In the genomic region with DNA sequence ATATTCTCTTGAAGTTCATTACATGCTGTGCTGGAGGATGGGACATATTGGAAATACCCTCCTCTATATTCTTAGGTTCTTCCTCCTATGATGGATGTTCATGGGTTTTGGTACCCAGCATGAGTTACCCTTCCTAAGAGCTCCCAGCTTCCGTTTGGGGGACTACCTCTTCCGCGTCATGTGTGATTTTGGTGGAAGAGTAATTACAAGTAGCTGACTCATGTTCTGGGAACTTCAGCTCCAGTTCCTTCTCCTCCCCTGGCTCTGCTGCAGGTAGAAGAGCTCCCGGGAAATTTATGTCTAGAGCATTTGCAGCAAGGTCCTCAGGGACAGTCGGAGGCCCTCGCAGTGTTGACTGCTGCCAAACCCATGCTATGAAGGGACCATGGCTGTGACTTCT, we compare ENCODE assay signal across 34 cellular contexts. TPM values are rescaled to one million over a fixed set of nuclear protein-coding genes. Genes with fewer than 3 reads are reported as not detected.
DNase-seq lines count a peak whose midpoint lies in the region; ATAC-seq, FAIRE-seq and TF ChIP-seq lines count a peak whose summit lies in the region.
"Had no signal": no experiment of that assay in that cellular context is flagged by ENCODE, and none has a peak within 500 bp of the region (broad histone marks: within the 10 kb centered on the region; RNA-seq: fewer than 3 reads in every experiment).

No MANE protein-coding gene starts in this region.

- DNase-seq in MCF 10A (ENCODE audit: unreplicated experiment), result peak; percentile 52
- DNase-seq in mammary epithelial cell, result no peak
- DNase-seq in astrocyte (ENCODE audit: low read depth), result peak; percentile 65
- peak; percentile 75 for DNase-seq in kidney tubule cell (ENCODE audit: low spot score)
- DNase-seq in aorta, result no peak
- DNase-seq in NCI-H345 (lab: John Stamatoyannopoulos, UW), result no peak
- no peak for DNase-seq in osteoblast (ENCODE audit: insufficient read length, low spot score, missing footprints)
- DNase-seq in endodermal cell, result no peak
- DNase-seq: activated CD4-positive, alpha-beta T cell treated with anti-CD3 and anti-CD28 coated beads, Interleukin-2, amount 10 ng/mL, durations not matched to agents 7 days and 5 days; activated gamma-delta T cell; activated naive CD8-positive, alpha-beta T cell treated with anti-CD3 and anti-CD28 coated beads for 36 hours; activated T-cell treated with anti-CD3 and anti-CD28 coated beads, Interleukin-2, amount 50 U/mL, for 24 hours; Caco-2; DMS79; esophagus squamous epithelium; foreskin melanocyte; KG1; lower lobe of right lung; NCI-H1417; NCI-H2029 treated with DMSO at 0.1 percent for 48 hours; ovary; retina; stimulated activated naive CD4-positive, alpha-beta T cell; SW 1271 had no signal

- H3K4me1 ChIP-seq in mammary epithelial cell (ENCODE audit: insufficient read depth, low read length), result peaks cover 39% of the 10 kb centered on the region
- H3K4me1 ChIP-seq in astrocyte (ENCODE audit: insufficient read depth, low read length), result peaks cover 25% of the 10 kb centered on the region
- peaks cover 5 to 16% of the 10 kb centered on the region in 2 donors for H3K4me1 ChIP-seq in aorta (ENCODE audit: control insufficient read depth in 1 of 2, insufficient read depth in 2 of 2, low read length in 2 of 2)
- H3K4me1 ChIP-seq in osteoblast (ENCODE audit: insufficient read depth, low read length), result peaks cover 28% of the 10 kb centered on the region
- peaks cover 8% of the 10 kb centered on the region for H3K4me1 ChIP-seq in endodermal cell (ENCODE audit: control insufficient read depth, insufficient read depth, low read length)

- peaks cover 38% of the 10 kb centered on the region for H3K4me1 Mint-ChIP-seq in MCF 10A (ENCODE audit: insufficient read depth, unreplicated experiment)
- peaks cover 43% of the 10 kb centered on the region for H3K4me1 Mint-ChIP-seq in astrocyte (ENCODE audit: low read depth, unreplicated experiment)
- peaks cover 12% of the 10 kb centered on the region for H3K4me1 Mint-ChIP-seq in endodermal cell
- H3K4me1 Mint-ChIP-seq: activated CD4-positive, alpha-beta T cell treated with anti-CD3 and anti-CD28 coated beads, Interleukin-2, amount 10 ng/mL, durations not matched to agents 7 days and 5 days; activated naive CD8-positive, alpha-beta T cell treated with anti-CD3 and anti-CD28 coated beads for 36 hours; CD14-positive monocyte; central memory CD8-positive, alpha-beta T cell had no signal

- no TSS peak for BruUV-seq in MCF 10A (replicated peaks; lab: Mats Ljungman, UMichigan)
- BruUV-seq in mammary epithelial cell (replicated peaks; lab: Mats Ljungman, UMichigan), result no TSS peak

- H3K27me3 Mint-ChIP-seq in MCF 10A (ENCODE audit: insufficient read depth, unreplicated experiment) (no peaks in the 10 kb centered on the region), astrocyte (ENCODE audit: low read depth, unreplicated experiment) (no peaks in the 10 kb centered on the region), endodermal cell (ENCODE audit: insufficient read depth) (no peaks in the 10 kb centered on the region)
- H3K27me3 Mint-ChIP-seq: dendritic cell treated with granulocyte-macrophage colony-stimulating factor and Interleukin-4, amounts not matched to agents 40 ng/mL and 50 ng/mL, for 4 days had no signal

- no peak for ATAC-seq in aorta (ENCODE audit: low FRiP score)
- ATAC-seq: lower lobe of right lung, Panc1 had no signal

- TF ChIP-seq CTCF in MCF 10A (IDR thresholded peaks at IDR 0.05; ENCODE audit: unreplicated experiment) (no peak), mammary epithelial cell (conservative IDR thresholded peaks at IDR 0.05 in 1 of 2, IDR thresholded peaks at IDR 0.05 in 1 of 2; ENCODE audit: extremely low read depth in 1 of 2, insufficient read depth in 1 of 2, low read depth in 1 of 2, low read length in 2 of 2) (no peak), astrocyte (IDR thresholded peaks at IDR 0.05; ENCODE audit: insufficient read depth, low read depth, low read length) (no peak), osteoblast (IDR thresholded peaks at IDR 0.05; ENCODE audit: extremely low read depth, low read depth, low read length) (no peak), endodermal cell (conservative IDR thresholded peaks at IDR 0.05) (no peak)

- H3K9me3 Mint-ChIP-seq in MCF 10A (ENCODE audit: unreplicated experiment) (no peaks in the 10 kb centered on the region), astrocyte (ENCODE audit: unreplicated experiment) (no peaks in the 10 kb centered on the region), endodermal cell (no peaks in the 10 kb centered on the region)
- H3K9me3 Mint-ChIP-seq: activated CD4-positive, alpha-beta T cell treated with anti-CD3 and anti-CD28 coated beads, Interleukin-2, amount 10 ng/mL, durations not matched to agents 7 days and 5 days; activated naive CD8-positive, alpha-beta T cell treated with anti-CD3 and anti-CD28 coated beads for 36 hours; activated T-cell treated with anti-CD3 and anti-CD28 coated beads, Interleukin-2, amount 50 U/mL, for 24 hours; central memory CD8-positive, alpha-beta T cell; dendritic cell treated with granulocyte-macrophage colony-stimulating factor and Interleukin-4, amounts not matched to agents 40 ng/mL and 50 ng/mL, for 4 days; nephron had no signal

- no peak overlapping the region for H3K27ac ChIP-seq in mammary epithelial cell (ENCODE audit: insufficient read depth, low read depth, low read length)
- H3K27ac ChIP-seq in astrocyte (ENCODE audit: low read depth, low read length), result no peak overlapping the region
- H3K27ac ChIP-seq in aorta (ENCODE audit: low read depth in 1 of 2, low read length in 2 of 2), result peak overlapping the region; percentile 3 to 52
- H3K27ac ChIP-seq in osteoblast (ENCODE audit: low read depth, low read length), result no peak overlapping the region
- no peak overlapping the region for H3K27ac ChIP-seq in endodermal cell (ENCODE audit: low read depth, low read length)
- H3K27ac ChIP-seq: 22Rv1, lower lobe of right lung, ovary, skin epidermis, suprapubic skin had no signal

- CTCF ChIA-PET in MCF 10A (lab: Yijun Ruan, JAX) (interaction anchor here (0.6 to 9.8 kb wide), 8 partner anchors 11 to 520 kb away, joined by 3 to 169 read pairs (median 4); no protein-coding TSS in a partner anchor), mammary epithelial cell (lab: Charles Lee; ENCODE audit: low non-redundant PET) (interaction anchor here (0.6 kb wide), 1 partner anchor 26 kb away, joined by 11 read pairs; no protein-coding TSS in a partner anchor)

- FAIRE-seq in astrocyte (lab: Jason Lieb, UNC), result no peak
- FAIRE-seq: H1, urothelium cell line had no signal

- no peaks in the 10 kb centered on the region for H3K9me3 ChIP-seq in mammary epithelial cell (replicated peaks; ENCODE audit: insufficient read depth, low read length)
- no peaks in the 10 kb centered on the region for H3K9me3 ChIP-seq in astrocyte (ENCODE audit: insufficient read depth, low read depth, low read length)
- H3K9me3 ChIP-seq in aorta (ENCODE audit: control insufficient read depth, low read length), result no peaks in the 10 kb centered on the region
- H3K9me3 ChIP-seq in osteoblast (ENCODE audit: low read depth, low read length), result no peaks in the 10 kb centered on the region
- H3K9me3 ChIP-seq in endodermal cell (ENCODE audit: control insufficient read depth, low read length), result no peaks in the 10 kb centered on the region
- H3K9me3 ChIP-seq: Caco-2, esophagus squamous epithelium, lower lobe of right lung, ovary, suprapubic skin had no signal

- H3K4me3 ChIP-seq in mammary epithelial cell (replicated peaks in 1 of 3; ENCODE audit: insufficient read depth in 1 of 3, low read depth in 2 of 3, low read length in 3 of 3) (no peak overlapping the region), astrocyte (ENCODE audit: insufficient read depth, low read depth, low read length) (no peak overlapping the region), aorta (ENCODE audit: low read length in 2 of 2) (no peak overlapping the region), osteoblast (ENCODE audit: insufficient read depth, low read length) (no peak overlapping the region), endodermal cell (ENCODE audit: low read length) (no peak overlapping the region)
- H3K4me3 ChIP-seq: esophagus squamous epithelium, lower lobe of right lung, ovary, skin epidermis, suprapubic skin had no signal

- intact Hi-C loops in MCF 10A (cut with micrococcal nuclease), result no loop called here
- intact Hi-C loops in mammary epithelial cell (cut with micrococcal nuclease), result loop anchor here (10.0 kb wide), 1 partner anchor 615 kb away; the partner anchor contains the start of genes IFT80 and SMC4
- intact Hi-C loops in aorta (cut with DNase I), result loop anchor here in 1 of 2 donors (2.0 kb wide), 1 partner anchor 15 kb away; no protein-coding TSS in a partner anchor

- H3K79me2 ChIP-seq in mammary epithelial cell (ENCODE audit: insufficient read depth, low read length) (peaks cover 86% of the 10 kb centered on the region), astrocyte (ENCODE audit: insufficient read depth, low read length) (peaks cover 99% of the 10 kb centered on the region), osteoblast (ENCODE audit: insufficient read depth, low read length) (peaks cover 99% of the 10 kb centered on the region)

- H3K27me3 ChIP-seq in mammary epithelial cell (ENCODE audit: insufficient read depth, low read length) (no peaks in the 10 kb centered on the region), astrocyte (ENCODE audit: insufficient read depth, low read length) (no peaks in the 10 kb centered on the region), aorta (ENCODE audit: control insufficient read depth in 1 of 2, insufficient read depth in 2 of 2, low read length in 1 of 2) (no peaks in the 10 kb centered on the region), osteoblast (ENCODE audit: insufficient read depth, low read length) (no peaks in the 10 kb centered on the region), endodermal cell (ENCODE audit: control insufficient read depth, insufficient read depth, low read length, poor library complexity, severe bottlenecking) (no peaks in the 10 kb centered on the region)
- H3K27me3 ChIP-seq: esophagus squamous epithelium, ovary, suprapubic skin had no signal

- WGBS in mammary epithelial cell (ENCODE audit: low coverage, missing lambda C conversion rate), result 84% methylated on average over 6 of the region's 6 CpGs
- 66 to 67% methylated on average over 6 of the region's 6 CpGs for WGBS in aorta, 2 donors
- 87 to 94% methylated on average over 5 to 6 of the region's 6 CpGs for WGBS in endodermal cell (ENCODE audit: insufficient coverage in 1 of 2, insufficient read length in 1 of 2), 2 experiments

- H3K4me2 ChIP-seq in mammary epithelial cell (ENCODE audit: insufficient read depth, low read depth, low read length) (no peak overlapping the region), astrocyte (ENCODE audit: low read length) (no peak overlapping the region), osteoblast (ENCODE audit: insufficient read depth, low read length) (no peak overlapping the region)

- POLR2A ChIA-PET in MCF 10A (lab: Yijun Ruan, JAX), result interaction anchor here (0.7 to 10.0 kb wide), 4 partner anchors 15 to 35 kb away, joined by 3 to 212 read pairs (median 6); no protein-coding TSS in a partner anchor

- H3K27ac Mint-ChIP-seq in MCF 10A (ENCODE audit: low read depth, unreplicated experiment) (peak overlapping the region; percentile 86), astrocyte (ENCODE audit: unreplicated experiment) (peak overlapping the region; percentile 14), endodermal cell (no peak overlapping the region)
- H3K27ac Mint-ChIP-seq: activated CD4-positive, alpha-beta T cell treated with anti-CD3 and anti-CD28 coated beads, Interleukin-2, amount 10 ng/mL, durations not matched to agents 7 days and 5 days; activated naive CD8-positive, alpha-beta T cell treated with anti-CD3 and anti-CD28 coated beads for 36 hours; activated T-cell treated with anti-CD3 and anti-CD28 coated beads, Interleukin-2, amount 50 U/mL, for 24 hours; CD14-positive monocyte; dendritic cell treated with granulocyte-macrophage colony-stimulating factor and Interleukin-4, amounts not matched to agents 40 ng/mL and 50 ng/mL, for 4 days; nephron had no signal

- no peak overlapping the region for H3K4me3 Mint-ChIP-seq in MCF 10A (ENCODE audit: unreplicated experiment)
- H3K4me3 Mint-ChIP-seq in astrocyte (ENCODE audit: unreplicated experiment), result no peak overlapping the region
- H3K4me3 Mint-ChIP-seq in endodermal cell, result no peak overlapping the region
- H3K4me3 Mint-ChIP-seq: activated CD4-positive, alpha-beta T cell treated with anti-CD3 and anti-CD28 coated beads, Interleukin-2, amount 10 ng/mL, durations not matched to agents 7 days and 5 days; activated naive CD8-positive, alpha-beta T cell treated with anti-CD3 and anti-CD28 coated beads for 36 hours; activated T-cell treated with anti-CD3 and anti-CD28 coated beads, Interleukin-2, amount 50 U/mL, for 24 hours; CD14-positive monocyte; central memory CD8-positive, alpha-beta T cell; dendritic cell treated with granulocyte-macrophage colony-stimulating factor and Interleukin-4, amounts not matched to agents 40 ng/mL and 50 ng/mL, for 4 days; nephron had no signal

- H4K20me1 ChIP-seq in mammary epithelial cell (ENCODE audit: insufficient read depth, low read length) (no peaks in the 10 kb centered on the region), astrocyte (ENCODE audit: insufficient read depth, low read length) (peaks cover 43% of the 10 kb centered on the region), osteoblast (ENCODE audit: insufficient read depth, low read length) (peaks cover 29% of the 10 kb centered on the region)

- in situ Hi-C loops in mammary epithelial cell (cut with MboI; ENCODE audit: low sequenced_read_pairs in 2 of 2), result no loop called here

- no peaks in the 10 kb centered on the region for H3K36me3 Mint-ChIP-seq in MCF 10A (ENCODE audit: insufficient read depth, unreplicated experiment)
- peaks cover 3% of the 10 kb centered on the region for H3K36me3 Mint-ChIP-seq in astrocyte (ENCODE audit: low read depth, unreplicated experiment)
- no peaks in the 10 kb centered on the region for H3K36me3 Mint-ChIP-seq in endodermal cell (ENCODE audit: low read depth)
- H3K36me3 Mint-ChIP-seq: activated naive CD8-positive, alpha-beta T cell treated with anti-CD3 and anti-CD28 coated beads for 36 hours; CD14-positive monocyte had no signal

- dilution Hi-C loops in mammary epithelial cell (cut with HindIII; ENCODE audit: low sequenced_read_pairs), result no loop called here

- H3K9ac ChIP-seq in mammary epithelial cell (ENCODE audit: insufficient read depth, low read length) (no peak overlapping the region), astrocyte (ENCODE audit: low read length) (no peak overlapping the region), endodermal cell (ENCODE audit: extremely low read depth, low read length, poor library complexity, severe bottlenecking) (no peak overlapping the region)

- H2AFZ ChIP-seq in mammary epithelial cell (ENCODE audit: low read depth, low read length) (no peak overlapping the region), astrocyte (ENCODE audit: low read depth, low read length) (no peak overlapping the region), osteoblast (ENCODE audit: low read length) (no peak overlapping the region)

- no peaks in the 10 kb centered on the region for H3K36me3 ChIP-seq in mammary epithelial cell (ENCODE audit: insufficient read depth, low read length)
- peaks cover 11% of the 10 kb centered on the region for H3K36me3 ChIP-seq in astrocyte (ENCODE audit: insufficient read depth, low read length)
- no peaks in the 10 kb centered on the region for H3K36me3 ChIP-seq in aorta (ENCODE audit: control insufficient read depth in 1 of 2, insufficient read depth in 2 of 2, low read length in 1 of 2)
- no peaks in the 10 kb centered on the region for H3K36me3 ChIP-seq in osteoblast (ENCODE audit: insufficient read depth, low read length)
- no peaks in the 10 kb centered on the region for H3K36me3 ChIP-seq in endodermal cell (ENCODE audit: control insufficient read depth, insufficient read depth, low read length)
- H3K36me3 ChIP-seq: esophagus squamous epithelium, lower lobe of right lung, ovary, suprapubic skin had no signal

RNA-seq across cellular contexts. Expression of gene SCHIP1, which starts 59.8 kb away (rescaled TPM):
- 1.2 and 5.9 TPM in 2 replicates for total RNA-seq in MCF 10A (2022)
- 1 to 10 TPM; 5.4 to 8.5 TPM for total RNA-seq in mammary epithelial cell
- 5.7 TPM for polyA plus RNA-seq in mammary epithelial cell
- polyA minus RNA-seq in mammary epithelial cell, result 1.2 TPM
- total RNA-seq in astrocyte, result 21.3 and 27.7 TPM in 2 replicates
- 10 to 100 TPM; 18.0 to 32.7 TPM for total RNA-seq in aorta
- 1 to 10 TPM; 2.8 to 9.0 TPM for polyA plus RNA-seq in aorta
- total RNA-seq in osteoblast, result 1.8 and 2.4 TPM in 2 replicates
- under 1 TPM; 0.64 to 0.84 TPM for total RNA-seq in endodermal cell
- 54.3 TPM for polyA plus RNA-seq in endodermal cell (2013, experiment 1 of 2)
- 49.1 TPM for polyA plus RNA-seq in endodermal cell (2013, experiment 2 of 2)
- total RNA-seq: activated naive CD8-positive, alpha-beta T cell treated with anti-CD3 and anti-CD28 coated beads for 36 hours had no signal
- polyA plus RNA-seq: CD14-positive monocyte had no signal

Comparison
In these comparisons a context has a peak if more than half of its experiments do, and no peak if none do; other contexts are left out.
1. DNase-seq: peak in MCF 10A (single experiment), astrocyte (single experiment) and kidney tubule cell (single experiment); none in mammary epithelial cell (single experiment), aorta (0 of 2), NCI-H345 (single experiment), osteoblast (single experiment) and endodermal cell (single experiment).
2. H3K27ac ChIP-seq: peak in aorta (2 of 2); none in mammary epithelial cell (single experiment), astrocyte (single experiment), osteoblast (single experiment) and endodermal cell (single experiment).